In genomic region chr10:73601486-73601921, GRCh38 we compare ENCODE assay signal across 12 cellular contexts. TPM values are rescaled to one million over a fixed set of nuclear protein-coding genes. Genes with fewer than 3 reads are reported as not detected.
DNase-seq lines count a peak whose midpoint lies in the region; ATAC-seq and FAIRE-seq lines count a peak whose summit lies in the region.
"Had no signal": no experiment of that assay in that cellular context is flagged by ENCODE, and none has a peak within 500 bp of the region (broad histone marks: within the 10 kb centered on the region; RNA-seq: fewer than 3 reads in every experiment).

No MANE protein-coding gene starts in this region.

- peak; percentile 57 for FAIRE-seq in colon (lab: Jason Lieb, UNC)

- peaks cover 0 to 3% of the 10 kb centered on the region in 2 donors for H3K4me1 ChIP-seq in aorta (ENCODE audit: control insufficient read depth in 1 of 2, insufficient read depth in 2 of 2, low read length in 2 of 2)
- H3K4me1 ChIP-seq: gastroesophageal sphincter had no signal

- H3K27me3 ChIP-seq in aorta (ENCODE audit: control insufficient read depth in 1 of 2, insufficient read depth in 2 of 2, low read length in 1 of 2) = no peaks in the 10 kb centered on the region
- H3K27me3 ChIP-seq: gastroesophageal sphincter had no signal

- no peaks in the 10 kb centered on the region for H3K36me3 ChIP-seq in aorta (ENCODE audit: control insufficient read depth in 1 of 2, insufficient read depth in 2 of 2, low read length in 1 of 2)
- H3K36me3 ChIP-seq: gastroesophageal sphincter had no signal

- 71% methylated on average over 3 of the region's 3 CpGs for WGBS in aorta, 2 donors

- DNase-seq in D341Med (ENCODE audit: low spot score) (peak; percentile 15), NCI-H1092 treated with DMSO at 0.1 percent for 48 hours (lab: John Stamatoyannopoulos, UW) (peak; percentile 13), myocyte (ENCODE audit: low read depth) (peak; percentile 51), dedifferentiated amniotic fluid mesenchymal stem cell (ENCODE audit: extremely low spot score) (no peak), aorta (no peak)
- DNase-seq: CD8-positive, alpha-beta T cell; T-helper 2 cell had no signal

- no peak overlapping the region for H3K4me3 ChIP-seq in aorta (ENCODE audit: low read length in 2 of 2)
- H3K4me3 ChIP-seq: gastroesophageal sphincter had no signal

- H3K9me3 ChIP-seq in aorta (ENCODE audit: control insufficient read depth, low read length) = no peaks in the 10 kb centered on the region
- H3K9me3 ChIP-seq: gastroesophageal sphincter had no signal

- intact Hi-C loops in aorta (cut with DNase I) = no loop called here

- H3K27ac ChIP-seq in aorta (ENCODE audit: low read depth in 1 of 2, low read length in 2 of 2) = no peak overlapping the region
- H3K27ac ChIP-seq: gastroesophageal sphincter had no signal

- ATAC-seq in GM18498 (IDR thresholded peaks at IDR 0.05; ENCODE audit: unreplicated experiment) (no peak), GM19324 (IDR thresholded peaks at IDR 0.05; ENCODE audit: low FRiP score, unreplicated experiment) (no peak), aorta (ENCODE audit: low FRiP score) (no peak)
- ATAC-seq: CD8-positive, alpha-beta T cell; gastroesophageal sphincter had no signal

RNA-seq across cellular contexts. Expression of gene USP54, which starts 10.4 kb away (rescaled TPM):
- total RNA-seq in myocyte (79.9 and 88.8 TPM in 2 replicates), aorta (10 to 100 TPM; 32.6 to 45.7 TPM)
- 46.4 TPM for polyA plus RNA-seq in myocyte (2012)
- 1 to 10 TPM; 1.9 to 6.1 TPM for polyA plus RNA-seq in aorta

RNA-seq across cellular contexts. Expression of gene MYOZ1, which starts 39.8 kb away (rescaled TPM):
- total RNA-seq in myocyte (4.7 and 5.5 TPM in 2 replicates), aorta (10 to 100 TPM in 1 of 2 donors, 1 to 10 TPM in 1; 3.2 to 13.1 TPM)
- 8.3 TPM for polyA plus RNA-seq in myocyte (2012)
- polyA plus RNA-seq in aorta = 1 to 10 TPM; 6.6 to 6.9 TPM
- total RNA-seq: CD8-positive, alpha-beta T cell; gastroesophageal sphincter had no signal
- polyA plus RNA-seq: IgD-negative memory B cell had no signal

RNA-seq across cellular contexts. Expression of gene SYNPO2L, which starts 54.3 kb away (rescaled TPM):
- total RNA-seq in myocyte (22.8 and 41.4 TPM in 2 replicates), aorta (under 1 TPM; 0.13 to 0.18 TPM)
- polyA plus RNA-seq in myocyte (2012) = 34.3 TPM
- under 1 TPM in 1 of 2 donors, not detected in 1; 0.63 TPM for polyA plus RNA-seq in aorta
- total RNA-seq: CD8-positive, alpha-beta T cell had no signal
- polyA plus RNA-seq: IgD-negative memory B cell had no signal

Comparison
In these comparisons a context has a peak if more than half of its experiments do, and no peak if none do; other contexts are left out.
1. DNase-seq: peak in D341Med (single experiment), NCI-H1092 treated with DMSO at 0.1 percent for 48 hours (single experiment) and myocyte (single experiment); none in dedifferentiated amniotic fluid mesenchymal stem cell (single experiment) and aorta (0 of 2).
2. RNA of gene SYNPO2L, which starts 54.3 kb away (total RNA-seq): 22.8 to 41.4 TPM in myocyte; 0.13 to 0.18 TPM in aorta; every median in the first group is over 10 times any median in the second.